ENCODE assay signal across 9 cellular contexts in genomic region chr21:38817371-38818335, GRCh38. TPM values are rescaled to one million over a fixed set of nuclear protein-coding genes. Genes with fewer than 3 reads are reported as not detected.
DNase-seq lines count a peak whose midpoint lies in the region; TF ChIP-seq lines count a peak whose summit lies in the region.
"Had no signal": no experiment of that assay in that cellular context is flagged by ENCODE, and none has a peak within 500 bp of the region (broad histone marks: within the 10 kb centered on the region; RNA-seq: fewer than 3 reads in every experiment).

No MANE protein-coding gene starts in this region.

- WGBS in stomach, 5 donors, result 79 to 86% (median 85%) methylated on average over 12 to 14 of the region's 14 CpGs

- H3K4me3 ChIP-seq in astrocyte of the spinal cord (ENCODE audit: low read depth, low read length), result no peak overlapping the region
- no peak overlapping the region for H3K4me3 ChIP-seq in stomach
- no peak overlapping the region for H3K4me3 ChIP-seq in Karpas-422 (ENCODE audit: low read length)

- TF ChIP-seq CTCF in astrocyte of the spinal cord (IDR thresholded peaks at IDR 0.05; ENCODE audit: low read depth, low read length) (no peak), stomach (IDR thresholded peaks at IDR 0.05) (no peak)

- H3K9ac ChIP-seq in Karpas-422 (ENCODE audit: low read length), result no peak overlapping the region

- H3K27me3 ChIP-seq in stomach, result no peaks in the 10 kb centered on the region
- H3K27me3 ChIP-seq in Karpas-422 (ENCODE audit: low read length), result no peaks in the 10 kb centered on the region

- TF ChIP-seq EP300 in stomach (IDR thresholded peaks at IDR 0.05), result peak; percentile 45

- H4K20me1 ChIP-seq in Karpas-422 (ENCODE audit: insufficient read depth, low read depth, low read length), result no peaks in the 10 kb centered on the region

- H3K27ac ChIP-seq in stomach (peak overlapping the region in 4 of 5 donors; percentile 48 to 82 (median 70)), Karpas-422 (ENCODE audit: low read length) (no peak overlapping the region)

- peak; percentile 41 for DNase-seq in GM04503 (ENCODE audit: low read depth)
- peak; percentile 66 for DNase-seq in astrocyte of the spinal cord (ENCODE audit: low read depth, low spot score)
- DNase-seq in kidney glomerular epithelial cell (lab: John Stamatoyannopoulos, UW), result peak; percentile 37
- DNase-seq in stomach, result no peak
- DNase-seq in Karpas-422, result no peak
- no peak for DNase-seq in COLO829 (ENCODE audit: low spot score)
- no peak for DNase-seq in NK-92 (lab: John Stamatoyannopoulos, UW; ENCODE audit: unreplicated experiment)
- DNase-seq in stimulated activated naive CD4-positive, alpha-beta T cell treated with Interleukin-2 at 50 U/mL for 16 hours (lab: John Stamatoyannopoulos, UW), result no peak
- DNase-seq: DMS53 had no signal

- H3K4me1 ChIP-seq in stomach (peaks cover 34 to 90% (median 45%) of the 10 kb centered on the region in 4 donors), Karpas-422 (ENCODE audit: low read length) (no peaks in the 10 kb centered on the region)

- H3K9me2 ChIP-seq in Karpas-422 (replicated peaks; ENCODE audit: insufficient read depth, low read length), result no peaks in the 10 kb centered on the region

- H3K36me3 ChIP-seq in stomach (peaks cover 91 to 99% (median 98%) of the 10 kb centered on the region in 4 donors), Karpas-422 (ENCODE audit: insufficient read depth, low read length) (peaks cover 85% of the 10 kb centered on the region)

- no peak for TF ChIP-seq POLR2A in stomach (IDR thresholded peaks at IDR 0.05)

- intact Hi-C loops in stomach (cut with DNase I; ENCODE audit: low total_unique reads), result no loop called here

- in situ Hi-C loops in astrocyte of the spinal cord (cut with HindIII; ENCODE audit: low sequenced_read_pairs), result loop anchor here (25.0 kb wide), 1 partner anchor 120 kb away; no protein-coding TSS in a partner anchor

- no peaks in the 10 kb centered on the region for H3K9me3 ChIP-seq in stomach
- no peaks in the 10 kb centered on the region for H3K9me3 ChIP-seq in Karpas-422 (ENCODE audit: low read length)

- H2AFZ ChIP-seq in Karpas-422 (ENCODE audit: low read length), result no peak overlapping the region

- no peak overlapping the region for H3K4me2 ChIP-seq in Karpas-422 (ENCODE audit: low read depth, low read length, poor library complexity, severe bottlenecking)

- H3K79me2 ChIP-seq in Karpas-422 (ENCODE audit: low read length), result no peaks in the 10 kb centered on the region

RNA-seq across cellular contexts. Expression of gene ETS2, which starts 11.9 kb away (rescaled TPM):
- 10 to 100 TPM; 33.8 to 80.0 (median 44.3) TPM for total RNA-seq in stomach
- polyA plus RNA-seq in stomach, result 10 to 100 TPM; 40.2 to 60.3 (median 57.0) TPM
- total RNA-seq in Karpas-422 (2014; rRNA removed; shearing (Covaris generic); ENCODE audit: low replicate concordance), result 12.9 and 14.3 TPM in 2 replicates

Comparison
In these comparisons a context has a peak if more than half of its experiments do, and no peak if none do; other contexts are left out.
1. DNase-seq: peak in GM04503 (single experiment), astrocyte of the spinal cord (single experiment) and kidney glomerular epithelial cell (single experiment); none in stomach (single experiment), Karpas-422 (single experiment), COLO829 (single experiment), NK-92 (single experiment) and stimulated activated naive CD4-positive, alpha-beta T cell treated with Interleukin-2 at 50 U/mL for 16 hours (single experiment).